15 cellular contexts compared by ENCODE assay signal in the genomic region with DNA sequence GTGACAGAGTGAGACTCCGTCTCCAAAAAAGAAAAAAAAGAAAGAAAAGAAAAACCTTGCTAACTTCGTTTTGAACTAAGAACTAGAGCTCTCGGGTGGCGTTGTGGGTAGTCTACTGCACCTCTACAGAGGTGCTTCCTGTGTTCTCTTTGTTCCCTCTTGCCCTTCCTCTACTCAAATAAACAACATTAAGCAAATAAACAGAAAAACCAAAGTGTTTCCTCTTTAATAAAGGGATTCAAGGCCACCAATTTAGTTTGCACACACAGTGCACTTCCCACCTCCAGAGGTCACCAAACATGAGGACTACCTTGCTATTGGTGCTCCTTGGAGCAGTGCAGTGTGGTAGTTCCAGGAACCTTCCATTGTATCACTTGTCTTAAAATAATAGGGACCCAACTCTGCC.
DNase-seq lines count a peak whose midpoint lies in the region; ATAC-seq, FAIRE-seq and TF ChIP-seq lines count a peak whose summit lies in the region.
"Had no signal": no experiment of that assay in that cellular context is flagged by ENCODE, and none has a peak within 500 bp of the region (broad histone marks: within the 10 kb centered on the region; RNA-seq: fewer than 3 reads in every experiment).

No MANE protein-coding gene starts in this region.

- in situ Hi-C loops in HepG2 (cut with HindIII; ENCODE audit: extremely low pct_ligation_motif_present, low pct_unique_long_range_greater_than_20kb), result no loop called here

- no peak overlapping the region for H3K27ac ChIP-seq in HepG2 (ENCODE audit: extremely low read length, insufficient read depth, low read length)
- H3K27ac ChIP-seq in tibial nerve, result no peak overlapping the region
- H3K27ac ChIP-seq in right cardiac atrium (ENCODE audit: low read length), result no peak overlapping the region

- TF ChIP-seq CTCF in HepG2 (CRISPR knock-in tag; IDR thresholded peaks at IDR 0.05), result peak; percentile 37
- no peak for TF ChIP-seq CTCF in chondrocyte (IDR thresholded peaks at IDR 0.05)
- TF ChIP-seq CTCF in tibial nerve (IDR thresholded peaks at IDR 0.05), result no peak

- CTCF ChIA-PET in HepG2 (lab: Yijun Ruan, JAX; ENCODE audit: low intra/inter-chr PET ratio, low total read pairs), result no interaction called here

- H3K4me1 ChIP-seq in HepG2 (ENCODE audit: insufficient read depth, low read length), result peaks cover 17% of the 10 kb centered on the region
- peaks cover 0 to 25% (median 5%) of the 10 kb centered on the region in 4 donors for H3K4me1 ChIP-seq in tibial nerve
- peaks cover 2% of the 10 kb centered on the region for H3K4me1 ChIP-seq in right cardiac atrium (ENCODE audit: control insufficient read depth, insufficient read depth, low read length)

- H3K9ac ChIP-seq in HepG2 (ENCODE audit: insufficient read depth, low read depth, low read length), result no peak overlapping the region

- H3K27ac Mint-ChIP-seq in T-helper 17 cell, result peak overlapping the region; percentile 79
- H3K27ac Mint-ChIP-seq in chondrocyte (ENCODE audit: unreplicated experiment), result no peak overlapping the region

- POLR2A ChIA-PET in HepG2 (lab: Yijun Ruan, JAX), result no interaction called here

- no TSS peak for BruUV-seq in HepG2 (replicated peaks; lab: Mats Ljungman, UMichigan)

- WGBS in HepG2 (ENCODE audit: low lambda C conversion rate), result 33% methylated on average over 4 of the region's 4 CpGs
- 87 to 90% methylated on average over 4 of the region's 4 CpGs for WGBS in tibial nerve, 2 donors
- 84% methylated on average over 4 of the region's 4 CpGs for WGBS in right cardiac atrium

- TF ChIP-seq EP300 in HepG2 (IDR thresholded peaks at IDR 0.05; ENCODE audit: low read depth in 2 of 2, low read length in 2 of 2) (peak in 1 of 2 experiments; percentile 42; a peak in 1 of 4 replicates), HepG2 (CRISPR knock-in tag; IDR thresholded peaks at IDR 0.05; ENCODE audit: borderline replicate concordance) (no peak), tibial nerve (IDR thresholded peaks at IDR 0.05) (no peak)

- TF ChIP-seq POLR2A in HepG2 (IDR thresholded peaks at IDR 0.05; ENCODE audit: insufficient read depth in 1 of 2, low read depth in 2 of 2, low read length in 2 of 2) (no peak), tibial nerve (IDR thresholded peaks at IDR 0.05) (no peak)

- H3K9me3 Mint-ChIP-seq in chondrocyte (ENCODE audit: low read depth), result no peaks in the 10 kb centered on the region
- H3K9me3 Mint-ChIP-seq: natural killer cell treated with Interleukin-12 subunit alpha and Interleukin-12 subunit beta and Interleukin-15 and Interleukin-18, amount 100 ng/mL, for 72 hours had no signal

- H3K36me3 ChIP-seq in HepG2 (replicated peaks in 1 of 2; ENCODE audit: control insufficient read depth in 1 of 2, insufficient read depth in 2 of 2, low read length in 2 of 2) (no peaks in the 10 kb centered on the region), tibial nerve (no peaks in the 10 kb centered on the region)

- H3K4me1 Mint-ChIP-seq in T-helper 17 cell, result peaks cover 35% of the 10 kb centered on the region
- peaks cover 35% of the 10 kb centered on the region for H3K4me1 Mint-ChIP-seq in chondrocyte (ENCODE audit: low read depth)

- H3K27me3 ChIP-seq in HepG2 (ENCODE audit: control insufficient read depth in 1 of 2, insufficient read depth in 2 of 2, low read length in 2 of 2) (no peaks in the 10 kb centered on the region; a peak in 1 of 5 replicates), tibial nerve (no peaks in the 10 kb centered on the region), right cardiac atrium (ENCODE audit: control insufficient read depth, insufficient read depth) (no peaks in the 10 kb centered on the region)

- ATAC-seq in T-helper 17 cell (peak; percentile 54), HepG2 (peak; percentile 61), right cardiac atrium (no peak)
- ATAC-seq: natural killer cell treated with Interleukin-12 subunit alpha and Interleukin-12 subunit beta and Interleukin-15 and Interleukin-18, amount 100 ng/mL, for 72 hours had no signal

- DNase-seq in NCI-H2029 (lab: John Stamatoyannopoulos, UW) (peak; percentile 35), NCI-H2029 treated with DMSO at 0.1 percent for 48 hours (lab: John Stamatoyannopoulos, UW) (no peak), DMS153 (lab: John Stamatoyannopoulos, UW) (peak; percentile 71), T-helper 17 cell (no peak), HepG2 (ENCODE audit: low spot score) (no peak), chondrocyte (ENCODE audit: low spot score) (no peak), tibial nerve (ENCODE audit: low spot score in 2 of 2) (no peak), right cardiac atrium (no peak)
- DNase-seq: COR-L47; effector memory CD4-positive, alpha-beta T cell; NCI-H1092; stimulated activated CD4-positive, alpha-beta T cell treated with anti-CD3 and anti-CD28 coated beads, Interleukin-1b, Interleukin-23, amount 100 ng/mL, for 48 hours; stimulated activated CD8-positive, alpha-beta memory T cell treated with anti-CD3 and anti-CD28 coated beads, Interleukin-4, amount 100 ng/mL, for 48 hours; SW 1271 had no signal

- no peaks in the 10 kb centered on the region for H3K79me2 ChIP-seq in HepG2 (ENCODE audit: insufficient read depth, low read length)

- H3K9me3 ChIP-seq in T-helper 17 cell (ENCODE audit: control insufficient read depth, low read length, poor library complexity, severe bottlenecking) (no peaks in the 10 kb centered on the region), HepG2 (ENCODE audit: low read length) (no peaks in the 10 kb centered on the region), tibial nerve (no peaks in the 10 kb centered on the region), right cardiac atrium (ENCODE audit: control insufficient read depth, low read length) (no peaks in the 10 kb centered on the region)

- no peak overlapping the region for H2AFZ ChIP-seq in HepG2 (ENCODE audit: low read length)

- intact Hi-C loops in HepG2 (cut with micrococcal nuclease; ENCODE audit: unreplicated experiment), result no loop called here
- intact Hi-C loops in right cardiac atrium (cut with DNase I), result no loop called here

- no peak overlapping the region for H3K4me3 ChIP-seq in HepG2 (replicated peaks in 1 of 3; ENCODE audit: insufficient read depth in 1 of 3, low read depth in 2 of 3, low read length in 3 of 3)
- no peak overlapping the region for H3K4me3 ChIP-seq in tibial nerve
- H3K4me3 ChIP-seq in right cardiac atrium (ENCODE audit: low read length), result no peak overlapping the region

- H3K27me3 Mint-ChIP-seq in T-helper 17 cell (no peaks in the 10 kb centered on the region), chondrocyte (ENCODE audit: low read depth) (no peaks in the 10 kb centered on the region)
- H3K27me3 Mint-ChIP-seq: natural killer cell treated with Interleukin-12 subunit alpha and Interleukin-12 subunit beta and Interleukin-15 and Interleukin-18, amount 100 ng/mL, for 72 hours had no signal

- H3K4me2 ChIP-seq in HepG2 (ENCODE audit: low read depth, low read length), result no peak overlapping the region

- no peaks in the 10 kb centered on the region for H3K36me3 Mint-ChIP-seq in T-helper 17 cell (ENCODE audit: low read depth)
- no peaks in the 10 kb centered on the region for H3K36me3 Mint-ChIP-seq in chondrocyte (ENCODE audit: low read depth)
- H3K36me3 Mint-ChIP-seq: natural killer cell treated with Interleukin-12 subunit alpha and Interleukin-12 subunit beta and Interleukin-15 and Interleukin-18, amount 100 ng/mL, for 72 hours had no signal

- H4K20me1 ChIP-seq in HepG2 (ENCODE audit: insufficient read depth, low read length), result no peaks in the 10 kb centered on the region

- peak overlapping the region; percentile 55 for H3K4me3 Mint-ChIP-seq in T-helper 17 cell
- H3K4me3 Mint-ChIP-seq in chondrocyte (ENCODE audit: unreplicated experiment), result no peak overlapping the region
- H3K4me3 Mint-ChIP-seq: natural killer cell treated with Interleukin-12 subunit alpha and Interleukin-12 subunit beta and Interleukin-15 and Interleukin-18, amount 100 ng/mL, for 72 hours had no signal

- TF ChIP-seq RAD21 in HepG2 (CRISPR knock-in tag; IDR thresholded peaks at IDR 0.05), result no peak

- FAIRE-seq in HepG2 (lab: Jason Lieb, UNC), result no peak

TF ChIP-seq in HepG2, 621 proteins besides CTCF, POLR2A, EP300 and RAD21 (continues in another document):
- TF ChIP-seq RARA (CRISPR knock-in tag; IDR thresholded peaks at IDR 0.05), result peak; percentile 71
- TF ChIP-seq ETV5 (CRISPR knock-in tag; IDR thresholded peaks at IDR 0.05; ENCODE audit: borderline replicate concordance), result peak; percentile 12; the same call in 1 of the 2 replicates
- peak; percentile 36; the same call in 1 of the 2 replicates for TF ChIP-seq TBX2 (CRISPR knock-in tag; IDR thresholded peaks at IDR 0.05; ENCODE audit: borderline replicate concordance)
- peak; percentile 35; the same call in 1 of the 2 replicates for TF ChIP-seq STAG1 (CRISPR knock-in tag; IDR thresholded peaks at IDR 0.05)
- TF ChIP-seq, protein P1, sequence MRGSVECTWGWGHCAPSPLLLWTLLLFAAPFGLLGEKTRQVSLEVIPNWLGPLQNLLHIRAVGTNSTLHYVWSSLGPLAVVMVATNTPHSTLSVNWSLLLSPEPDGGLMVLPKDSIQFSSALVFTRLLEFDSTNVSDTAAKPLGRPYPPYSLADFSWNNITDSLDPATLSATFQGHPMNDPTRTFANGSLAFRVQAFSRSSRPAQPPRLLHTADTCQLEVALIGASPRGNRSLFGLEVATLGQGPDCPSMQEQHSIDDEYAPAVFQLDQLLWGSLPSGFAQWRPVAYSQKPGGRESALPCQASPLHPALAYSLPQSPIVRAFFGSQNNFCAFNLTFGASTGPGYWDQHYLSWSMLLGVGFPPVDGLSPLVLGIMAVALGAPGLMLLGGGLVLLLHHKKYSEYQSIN (CRISPR knock-in tag; IDR thresholded peaks at IDR 0.05; ENCODE audit: borderline replicate concordance), result no peak
- no peak for TF ChIP-seq MED13 (CRISPR knock-in tag; IDR thresholded peaks at IDR 0.05)
- TF ChIP-seq, protein P2, sequence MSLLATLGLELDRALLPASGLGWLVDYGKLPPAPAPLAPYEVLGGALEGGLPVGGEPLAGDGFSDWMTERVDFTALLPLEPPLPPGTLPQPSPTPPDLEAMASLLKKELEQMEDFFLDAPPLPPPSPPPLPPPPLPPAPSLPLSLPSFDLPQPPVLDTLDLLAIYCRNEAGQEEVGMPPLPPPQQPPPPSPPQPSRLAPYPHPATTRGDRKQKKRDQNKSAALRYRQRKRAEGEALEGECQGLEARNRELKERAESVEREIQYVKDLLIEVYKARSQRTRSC (CRISPR knock-in tag; IDR thresholded peaks at IDR 0.05; ENCODE audit: low read depth), result no peak

Comparison
In these comparisons a context has a peak if more than half of its experiments do, and no peak if none do; other contexts are left out.
1. DNase-seq: peak in NCI-H2029 (single experiment) and DMS153 (single experiment); none in NCI-H2029 treated with DMSO at 0.1 percent for 48 hours (single experiment), T-helper 17 cell (0 of 3), HepG2 (single experiment), chondrocyte (single experiment), tibial nerve (0 of 2) and right cardiac atrium (0 of 3).
2. ATAC-seq: peak in T-helper 17 cell (single experiment) and HepG2 (single experiment); none in right cardiac atrium (0 of 2).